Comparison of ENCODE assay signal across 2 cellular contexts in genomic region chr5:170691623-170692022, GRCh38.
TF ChIP-seq lines count a peak whose summit lies in the region.

No MANE protein-coding gene starts in this region.

TF ChIP-seq in SK-N-SH, 30 proteins besides CTCF, POLR2A, EP300 and RAD21 (continued from another document):
- TF ChIP-seq, protein P1, sequence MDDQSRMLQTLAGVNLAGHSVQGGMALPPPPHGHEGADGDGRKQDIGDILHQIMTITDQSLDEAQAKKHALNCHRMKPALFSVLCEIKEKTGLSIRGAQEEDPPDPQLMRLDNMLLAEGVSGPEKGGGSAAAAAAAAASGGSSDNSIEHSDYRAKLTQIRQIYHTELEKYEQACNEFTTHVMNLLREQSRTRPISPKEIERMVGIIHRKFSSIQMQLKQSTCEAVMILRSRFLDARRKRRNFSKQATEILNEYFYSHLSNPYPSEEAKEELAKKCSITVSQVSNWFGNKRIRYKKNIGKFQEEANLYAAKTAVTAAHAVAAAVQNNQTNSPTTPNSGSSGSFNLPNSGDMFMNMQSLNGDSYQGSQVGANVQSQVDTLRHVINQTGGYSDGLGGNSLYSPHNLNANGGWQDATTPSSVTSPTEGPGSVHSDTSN (IDR thresholded peaks at IDR 0.05) = no peak
- no peak for TF ChIP-seq GABPA (IDR thresholded peaks at IDR 0.05; ENCODE audit: low read depth)
- TF ChIP-seq SMC3 (IDR thresholded peaks at IDR 0.05; ENCODE audit: low read depth, low read length) = no peak
- TF ChIP-seq SIN3A (IDR thresholded peaks at IDR 0.05; ENCODE audit: borderline replicate concordance, low read depth, low read length) = no peak
- TF ChIP-seq MEF2A (IDR thresholded peaks at IDR 0.05; ENCODE audit: borderline replicate concordance, low read depth) = no peak
- no peak for TF ChIP-seq TEAD4 (IDR thresholded peaks at IDR 0.05; ENCODE audit: borderline replicate concordance, insufficient read depth)
- TF ChIP-seq, protein P2, sequence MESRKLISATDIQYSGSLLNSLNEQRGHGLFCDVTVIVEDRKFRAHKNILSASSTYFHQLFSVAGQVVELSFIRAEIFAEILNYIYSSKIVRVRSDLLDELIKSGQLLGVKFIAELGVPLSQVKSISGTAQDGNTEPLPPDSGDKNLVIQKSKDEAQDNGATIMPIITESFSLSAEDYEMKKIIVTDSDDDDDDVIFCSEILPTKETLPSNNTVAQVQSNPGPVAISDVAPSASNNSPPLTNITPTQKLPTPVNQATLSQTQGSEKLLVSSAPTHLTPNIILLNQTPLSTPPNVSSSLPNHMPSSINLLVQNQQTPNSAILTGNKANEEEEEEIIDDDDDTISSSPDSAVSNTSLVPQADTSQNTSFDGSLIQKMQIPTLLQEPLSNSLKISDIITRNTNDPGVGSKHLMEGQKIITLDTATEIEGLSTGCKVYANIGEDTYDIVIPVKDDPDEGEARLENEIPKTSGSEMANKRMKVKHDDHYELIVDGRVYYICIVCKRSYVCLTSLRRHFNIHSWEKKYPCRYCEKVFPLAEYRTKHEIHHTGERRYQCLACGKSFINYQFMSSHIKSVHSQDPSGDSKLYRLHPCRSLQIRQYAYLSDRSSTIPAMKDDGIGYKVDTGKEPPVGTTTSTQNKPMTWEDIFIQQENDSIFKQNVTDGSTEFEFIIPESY (IDR thresholded peaks at IDR 0.05; ENCODE audit: borderline replicate concordance, low read depth) = no peak
- TF ChIP-seq REST (IDR thresholded peaks at IDR 0.05; ENCODE audit: low read depth, low read length) = no peak
- TF ChIP-seq NRF1 (IDR thresholded peaks at IDR 0.05; ENCODE audit: low read depth, low read length) = no peak
- TF ChIP-seq, protein P3, sequence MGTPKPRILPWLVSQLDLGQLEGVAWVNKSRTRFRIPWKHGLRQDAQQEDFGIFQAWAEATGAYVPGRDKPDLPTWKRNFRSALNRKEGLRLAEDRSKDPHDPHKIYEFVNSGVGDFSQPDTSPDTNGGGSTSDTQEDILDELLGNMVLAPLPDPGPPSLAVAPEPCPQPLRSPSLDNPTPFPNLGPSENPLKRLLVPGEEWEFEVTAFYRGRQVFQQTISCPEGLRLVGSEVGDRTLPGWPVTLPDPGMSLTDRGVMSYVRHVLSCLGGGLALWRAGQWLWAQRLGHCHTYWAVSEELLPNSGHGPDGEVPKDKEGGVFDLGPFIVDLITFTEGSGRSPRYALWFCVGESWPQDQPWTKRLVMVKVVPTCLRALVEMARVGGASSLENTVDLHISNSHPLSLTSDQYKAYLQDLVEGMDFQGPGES (IDR thresholded peaks at IDR 0.05; ENCODE audit: low read depth, low read length) = no peak
- no peak for TF ChIP-seq CHD2 (IDR thresholded peaks at IDR 0.05; ENCODE audit: low read length, partially characterized antibody)
- no peak for TF ChIP-seq USF1 (IDR thresholded peaks at IDR 0.05; ENCODE audit: borderline replicate concordance, low read depth)

TF ChIP-seq in SK-N-SH treated with all-trans-retinoic acid at 6 μM for 48 hours, 23 proteins besides CTCF, POLR2A, EP300 and RAD21 (continued from another document):
- TF ChIP-seq, protein P4, sequence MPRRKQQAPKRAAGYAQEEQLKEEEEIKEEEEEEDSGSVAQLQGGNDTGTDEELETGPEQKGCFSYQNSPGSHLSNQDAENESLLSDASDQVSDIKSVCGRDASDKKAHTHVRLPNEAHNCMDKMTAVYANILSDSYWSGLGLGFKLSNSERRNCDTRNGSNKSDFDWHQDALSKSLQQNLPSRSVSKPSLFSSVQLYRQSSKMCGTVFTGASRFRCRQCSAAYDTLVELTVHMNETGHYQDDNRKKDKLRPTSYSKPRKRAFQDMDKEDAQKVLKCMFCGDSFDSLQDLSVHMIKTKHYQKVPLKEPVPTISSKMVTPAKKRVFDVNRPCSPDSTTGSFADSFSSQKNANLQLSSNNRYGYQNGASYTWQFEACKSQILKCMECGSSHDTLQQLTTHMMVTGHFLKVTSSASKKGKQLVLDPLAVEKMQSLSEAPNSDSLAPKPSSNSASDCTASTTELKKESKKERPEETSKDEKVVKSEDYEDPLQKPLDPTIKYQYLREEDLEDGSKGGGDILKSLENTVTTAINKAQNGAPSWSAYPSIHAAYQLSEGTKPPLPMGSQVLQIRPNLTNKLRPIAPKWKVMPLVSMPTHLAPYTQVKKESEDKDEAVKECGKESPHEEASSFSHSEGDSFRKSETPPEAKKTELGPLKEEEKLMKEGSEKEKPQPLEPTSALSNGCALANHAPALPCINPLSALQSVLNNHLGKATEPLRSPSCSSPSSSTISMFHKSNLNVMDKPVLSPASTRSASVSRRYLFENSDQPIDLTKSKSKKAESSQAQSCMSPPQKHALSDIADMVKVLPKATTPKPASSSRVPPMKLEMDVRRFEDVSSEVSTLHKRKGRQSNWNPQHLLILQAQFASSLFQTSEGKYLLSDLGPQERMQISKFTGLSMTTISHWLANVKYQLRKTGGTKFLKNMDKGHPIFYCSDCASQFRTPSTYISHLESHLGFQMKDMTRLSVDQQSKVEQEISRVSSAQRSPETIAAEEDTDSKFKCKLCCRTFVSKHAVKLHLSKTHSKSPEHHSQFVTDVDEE (CRISPR knock-in tag; IDR thresholded peaks at IDR 0.05) = no peak
- TF ChIP-seq BACH2 (CRISPR knock-in tag; IDR thresholded peaks at IDR 0.05; ENCODE audit: borderline replicate concordance) (no peak), PPARA (CRISPR knock-in tag; IDR thresholded peaks at IDR 0.05; ENCODE audit: borderline replicate concordance) (no peak), PATZ1 (CRISPR knock-in tag; IDR thresholded peaks at IDR 0.05; ENCODE audit: borderline replicate concordance) (no peak), ISL1 (CRISPR knock-in tag; IDR thresholded peaks at IDR 0.05) (no peak), ZFP30 (CRISPR knock-in tag; IDR thresholded peaks at IDR 0.05) (no peak), RARB (CRISPR knock-in tag; IDR thresholded peaks at IDR 0.05) (no peak), TOX (CRISPR knock-in tag; IDR thresholded peaks at IDR 0.05; ENCODE audit: borderline replicate concordance) (no peak), ZC3H10 (CRISPR knock-in tag; IDR thresholded peaks at IDR 0.05) (no peak)
- TF ChIP-seq, protein P5, sequence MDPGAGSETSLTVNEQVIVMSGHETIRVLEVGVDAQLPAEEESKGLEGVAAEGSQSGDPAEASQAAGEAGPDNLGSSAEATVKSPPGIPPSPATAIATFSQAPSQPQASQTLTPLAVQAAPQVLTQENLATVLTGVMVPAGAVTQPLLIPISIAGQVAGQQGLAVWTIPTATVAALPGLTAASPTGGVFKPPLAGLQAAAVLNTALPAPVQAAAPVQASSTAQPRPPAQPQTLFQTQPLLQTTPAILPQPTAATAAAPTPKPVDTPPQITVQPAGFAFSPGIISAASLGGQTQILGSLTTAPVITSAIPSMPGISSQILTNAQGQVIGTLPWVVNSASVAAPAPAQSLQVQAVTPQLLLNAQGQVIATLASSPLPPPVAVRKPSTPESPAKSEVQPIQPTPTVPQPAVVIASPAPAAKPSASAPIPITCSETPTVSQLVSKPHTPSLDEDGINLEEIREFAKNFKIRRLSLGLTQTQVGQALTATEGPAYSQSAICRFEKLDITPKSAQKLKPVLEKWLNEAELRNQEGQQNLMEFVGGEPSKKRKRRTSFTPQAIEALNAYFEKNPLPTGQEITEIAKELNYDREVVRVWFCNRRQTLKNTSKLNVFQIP (CRISPR knock-in tag; IDR thresholded peaks at IDR 0.05; ENCODE audit: borderline replicate concordance, low read depth) = no peak
- TF ChIP-seq, protein P6, sequence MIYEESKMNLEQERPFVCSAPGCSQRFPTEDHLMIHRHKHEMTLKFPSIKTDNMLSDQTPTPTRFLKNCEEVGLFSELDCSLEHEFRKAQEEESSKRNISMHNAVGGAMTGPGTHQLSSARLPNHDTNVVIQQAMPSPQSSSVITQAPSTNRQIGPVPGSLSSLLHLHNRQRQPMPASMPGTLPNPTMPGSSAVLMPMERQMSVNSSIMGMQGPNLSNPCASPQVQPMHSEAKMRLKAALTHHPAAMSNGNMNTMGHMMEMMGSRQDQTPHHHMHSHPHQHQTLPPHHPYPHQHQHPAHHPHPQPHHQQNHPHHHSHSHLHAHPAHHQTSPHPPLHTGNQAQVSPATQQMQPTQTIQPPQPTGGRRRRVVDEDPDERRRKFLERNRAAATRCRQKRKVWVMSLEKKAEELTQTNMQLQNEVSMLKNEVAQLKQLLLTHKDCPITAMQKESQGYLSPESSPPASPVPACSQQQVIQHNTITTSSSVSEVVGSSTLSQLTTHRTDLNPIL (CRISPR knock-in tag; IDR thresholded peaks at IDR 0.05; ENCODE audit: low read depth) = no peak
